Comparison of ENCODE assay signal across 15 cellular contexts in genomic region chrX:6026484-6026883, GRCh38.
"Had no signal": no experiment of that assay in that cellular context is flagged by ENCODE, and none has a peak within 500 bp of the region (broad histone marks: within the 10 kb centered on the region; RNA-seq: fewer than 3 reads in every experiment).

No MANE protein-coding gene starts in this region.

- H3K36me3 Mint-ChIP-seq: activated naive CD8-positive, alpha-beta T cell treated with anti-CD3 and anti-CD28 coated beads for 36 hours had no signal

- H3K4me3 ChIP-seq: left lung, right atrium auricular region had no signal

- H3K27me3 ChIP-seq: left lung, neutrophil, right atrium auricular region had no signal

- H3K4me3 Mint-ChIP-seq: activated naive CD8-positive, alpha-beta T cell treated with anti-CD3 and anti-CD28 coated beads for 36 hours; effector memory CD8-positive, alpha-beta T cell had no signal

- DNase-seq: activated CD4-positive, alpha-beta T cell treated with anti-CD3 and anti-CD28 coated beads, Interleukin-2, amount 50 U/mL, for 48 hours; activated naive CD4-positive, alpha-beta T cell; activated naive CD8-positive, alpha-beta T cell treated with anti-CD3 and anti-CD28 coated beads for 36 hours; amniotic stem cell; effector memory CD8-positive, alpha-beta T cell; kidney; left lung; mammary epithelial cell; stimulated activated CD4-positive, alpha-beta T cell treated with anti-CD3 and anti-CD28 coated beads, Interleukin-12 subunit alpha, Interleukin-12 subunit beta, amount 100 ng/mL, for 4 hours; stimulated activated CD4-positive, alpha-beta T cell treated with anti-CD3 and anti-CD28 coated beads, Interleukin-1b, Interleukin-23, amount 100 ng/mL, for 48 hours; stimulated activated CD8-positive, alpha-beta memory T cell treated with anti-CD3 and anti-CD28 coated beads, Interleukin-4, amount 100 ng/mL, for 48 hours; stimulated activated naive CD4-positive, alpha-beta T cell; WERI-Rb-1 had no signal

- H3K9me3 Mint-ChIP-seq: activated naive CD8-positive, alpha-beta T cell treated with anti-CD3 and anti-CD28 coated beads for 36 hours; effector memory CD8-positive, alpha-beta T cell had no signal

- H3K9me3 ChIP-seq: left lung, neutrophil, right atrium auricular region had no signal

- H3K4me1 ChIP-seq: left lung, right atrium auricular region had no signal

- H3K36me3 ChIP-seq: left lung, neutrophil, right atrium auricular region, WERI-Rb-1 had no signal

- ATAC-seq: effector memory CD8-positive, alpha-beta T cell; left lung had no signal

- H3K27me3 Mint-ChIP-seq: activated naive CD8-positive, alpha-beta T cell treated with anti-CD3 and anti-CD28 coated beads for 36 hours; effector memory CD8-positive, alpha-beta T cell had no signal

- H3K27ac Mint-ChIP-seq: activated naive CD8-positive, alpha-beta T cell treated with anti-CD3 and anti-CD28 coated beads for 36 hours; effector memory CD8-positive, alpha-beta T cell had no signal

- H3K4me1 Mint-ChIP-seq: activated naive CD8-positive, alpha-beta T cell treated with anti-CD3 and anti-CD28 coated beads for 36 hours had no signal

- H3K27ac ChIP-seq: left lung, neutrophil, right atrium auricular region, WERI-Rb-1 had no signal
